ENCODE assay signal across 11 cellular contexts in genomic region chr16:11792404-11793260, GRCh38. TPM values are rescaled to one million over a fixed set of nuclear protein-coding genes. Genes with fewer than 3 reads are reported as not detected.
DNase-seq lines count a peak whose midpoint lies in the region; ATAC-seq and TF ChIP-seq lines count a peak whose summit lies in the region.
"Had no signal": no experiment of that assay in that cellular context is flagged by ENCODE, and none has a peak within 500 bp of the region (broad histone marks: within the 10 kb centered on the region; RNA-seq: fewer than 3 reads in every experiment).

No MANE protein-coding gene starts in this region.

- intact Hi-C loops in right lobe of liver (cut with DNase I) (loop anchor here (10.0 kb wide), 2 partner anchors 58 to 68 kb away; no protein-coding TSS in a partner anchor), Right ventricle myocardium inferior (cut with DNase I) (loop anchor here (10.0 kb wide), 2 partner anchors 388 to 828 kb away; no protein-coding TSS in a partner anchor)

- H4K20me1 ChIP-seq in SU-DHL-6 (ENCODE audit: low read depth, low read length), result peaks cover 4% of the 10 kb centered on the region; the same call in 1 of the 2 replicates

- H3K9me3 ChIP-seq in SU-DHL-6 (ENCODE audit: insufficient read depth, low read length) (no peaks in the 10 kb centered on the region), right lobe of liver (no peaks in the 10 kb centered on the region)

- 16% methylated on average over 5 of the region's 7 CpGs for WGBS in right lobe of liver (ENCODE audit: insufficient coverage, low coverage, low lambda C conversion rate, missing lambda C conversion rate)

- H3K4me1 ChIP-seq in right lobe of liver, result peaks cover 0 to 60% (median 23%) of the 10 kb centered on the region in 4 donors

- peaks cover 14% of the 10 kb centered on the region for H3F3A ChIP-seq in SU-DHL-6 (ENCODE audit: insufficient read depth)

- H3K4me1 Mint-ChIP-seq in stimulated activated naive CD8-positive, alpha-beta T cell treated with anti-CD3 and anti-CD28 coated beads, Interleukin-15, Interleukin-2, amounts not matched to agents 100 ng/mL and 50 ng/mL, for 24 hours (ENCODE audit: low read depth), result peaks cover 74% of the 10 kb centered on the region

- H3K9me2 ChIP-seq in SU-DHL-6 (replicated peaks; ENCODE audit: insufficient read depth, low read length), result no peaks in the 10 kb centered on the region

- peaks cover 32% of the 10 kb centered on the region for H3K36me3 Mint-ChIP-seq in stimulated activated naive CD8-positive, alpha-beta T cell treated with anti-CD3 and anti-CD28 coated beads, Interleukin-15, Interleukin-2, amounts not matched to agents 100 ng/mL and 50 ng/mL, for 24 hours (ENCODE audit: low read depth)
- H3K36me3 Mint-ChIP-seq: naive B cell had no signal

- ATAC-seq in stimulated activated naive CD8-positive, alpha-beta T cell treated with anti-CD3 and anti-CD28 coated beads, Interleukin-15, Interleukin-2, amounts not matched to agents 100 U/mL and 50 U/mL, for 24 hours, result no peak
- ATAC-seq in right lobe of liver, result no peak
- ATAC-seq in Right ventricle myocardium inferior, result no peak
- ATAC-seq: HCT116, Panc1 had no signal

- TF ChIP-seq CTCF in SU-DHL-6 (IDR thresholded peaks at IDR 0.05; ENCODE audit: insufficient read depth, low read length, poor library complexity, severe bottlenecking), result no peak
- no peak for TF ChIP-seq CTCF in right lobe of liver (IDR thresholded peaks at IDR 0.05)

- peaks cover 92% of the 10 kb centered on the region for H3K79me2 ChIP-seq in SU-DHL-6 (ENCODE audit: insufficient read depth, low read length)

- TF ChIP-seq POLR2A in right lobe of liver (IDR thresholded peaks at IDR 0.05), result no peak

- no peaks in the 10 kb centered on the region for H3K9me3 Mint-ChIP-seq in stimulated activated naive CD8-positive, alpha-beta T cell treated with anti-CD3 and anti-CD28 coated beads, Interleukin-15, Interleukin-2, amounts not matched to agents 100 ng/mL and 50 ng/mL, for 24 hours
- H3K9me3 Mint-ChIP-seq: naive B cell had no signal

- DNase-seq in stimulated activated naive CD8-positive, alpha-beta T cell treated with anti-CD3 and anti-CD28 coated beads, Interleukin-15, Interleukin-2, amounts not matched to agents 100 U/mL and 50 U/mL, for 24 hours, result no peak
- DNase-seq in right lobe of liver (no peak), SIG-M5 treated with dmso at 0.1 percent for 504 hours (lab: John Stamatoyannopoulos, UW; ENCODE audit: unreplicated experiment) (no peak), amygdala (lab: John Stamatoyannopoulos, UW) (no peak), SKM-1 (lab: John Stamatoyannopoulos, UW; ENCODE audit: unreplicated experiment) (no peak), Right ventricle myocardium inferior (ENCODE audit: missing footprints) (no peak)
- DNase-seq: naive B cell had no signal

- peak overlapping the region; percentile 18 for H3K27ac ChIP-seq in SU-DHL-6 (ENCODE audit: low read depth, low read length)
- H3K27ac ChIP-seq in right lobe of liver, result peak overlapping the region; percentile 17 to 70 (median 47)

- H3K27me3 ChIP-seq in SU-DHL-6 (ENCODE audit: low read length) (no peaks in the 10 kb centered on the region), right lobe of liver (no peaks in the 10 kb centered on the region)

- peak overlapping the region; percentile 96 for H3K4me2 ChIP-seq in SU-DHL-6 (ENCODE audit: low read depth, low read length, poor library complexity, severe bottlenecking)

- 0 out of 2 replicates have a peak overlapping the region, but pooled peaks have one; percentile 1 for H3K9ac ChIP-seq in SU-DHL-6 (ENCODE audit: low read length)

- peak overlapping the region; percentile 56 for H3K27ac Mint-ChIP-seq in stimulated activated naive CD8-positive, alpha-beta T cell treated with anti-CD3 and anti-CD28 coated beads, Interleukin-15, Interleukin-2, amounts not matched to agents 100 ng/mL and 50 ng/mL, for 24 hours

- no peak overlapping the region for H3K4me3 Mint-ChIP-seq in stimulated activated naive CD8-positive, alpha-beta T cell treated with anti-CD3 and anti-CD28 coated beads, Interleukin-15, Interleukin-2, amounts not matched to agents 100 ng/mL and 50 ng/mL, for 24 hours

- H3K4me3 ChIP-seq in SU-DHL-6 (ENCODE audit: insufficient read depth, low read length, poor library complexity, severe bottlenecking) (no peak overlapping the region), right lobe of liver (no peak overlapping the region)

- H2AFZ ChIP-seq in SU-DHL-6 (ENCODE audit: low read depth, low read length, severe bottlenecking), result no peak overlapping the region

- H3K27me3 Mint-ChIP-seq in stimulated activated naive CD8-positive, alpha-beta T cell treated with anti-CD3 and anti-CD28 coated beads, Interleukin-15, Interleukin-2, amounts not matched to agents 100 ng/mL and 50 ng/mL, for 24 hours, result no peaks in the 10 kb centered on the region
- H3K27me3 Mint-ChIP-seq: naive B cell had no signal

- H3K36me3 ChIP-seq in SU-DHL-6 (ENCODE audit: low read length), result peaks cover 6% of the 10 kb centered on the region; the same call in 1 of the 2 replicates
- H3K36me3 ChIP-seq in right lobe of liver, result no peaks in the 10 kb centered on the region

RNA-seq across cellular contexts. Expression of gene ZC3H7A, which starts 4.4 kb away (rescaled TPM):
- total RNA-seq in right lobe of liver (10 to 100 TPM; 22.8 to 34.0 (median 26.9) TPM), Right ventricle myocardium inferior (22.6 TPM)

RNA-seq across cellular contexts. Expression of gene TXNDC11, which starts 50.0 kb away (rescaled TPM):
- total RNA-seq in right lobe of liver (10 to 100 TPM; 43.2 to 63.3 (median 54.0) TPM), Right ventricle myocardium inferior (20.3 TPM)

RNA-seq across cellular contexts. Expression of gene RSL1D1, which starts 58.7 kb away (rescaled TPM):
- total RNA-seq in right lobe of liver, result 10 to 100 TPM; 38.1 to 77.3 (median 54.9) TPM
- 111 TPM for total RNA-seq in Right ventricle myocardium inferior
